8 cellular contexts compared by ENCODE assay signal in the genomic region with DNA sequence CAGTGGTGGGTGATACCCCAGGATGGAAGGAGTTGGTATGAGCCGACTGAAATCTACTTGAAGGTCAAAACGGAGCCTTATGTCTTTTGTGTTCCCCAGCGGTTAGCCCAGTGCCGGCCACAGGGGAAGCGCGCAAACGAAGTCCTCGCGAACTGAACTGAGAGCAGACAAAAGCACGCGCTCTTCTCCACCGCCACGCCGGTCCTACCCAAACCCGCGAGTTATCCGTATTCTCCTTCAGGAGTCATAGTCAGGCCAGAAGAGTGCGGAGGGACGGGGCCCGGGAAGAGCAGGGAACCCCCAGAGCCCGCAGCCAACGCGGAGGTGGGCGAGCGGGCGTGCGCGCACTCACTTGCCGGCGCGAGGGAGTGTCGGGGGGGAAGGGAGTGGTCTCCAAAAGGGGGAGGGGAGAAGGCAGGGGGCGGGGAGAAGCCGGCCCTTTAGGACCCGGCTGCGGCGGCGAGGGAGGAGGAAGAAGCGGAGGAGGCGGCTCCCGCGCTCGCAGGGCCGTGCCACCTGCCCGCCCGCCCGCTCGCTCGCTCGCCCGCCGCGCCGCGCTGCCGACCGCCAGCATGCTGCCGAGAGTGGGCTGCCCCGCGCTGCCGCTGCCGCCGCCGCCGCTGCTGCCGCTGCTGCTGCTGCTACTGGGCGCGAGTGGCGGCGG. TPM values are rescaled to one million over a fixed set of nuclear protein-coding genes. Genes with fewer than 3 reads are reported as not detected.
DNase-seq lines count a peak whose midpoint lies in the region; ATAC-seq and TF ChIP-seq lines count a peak whose summit lies in the region.

A gene with protein sequence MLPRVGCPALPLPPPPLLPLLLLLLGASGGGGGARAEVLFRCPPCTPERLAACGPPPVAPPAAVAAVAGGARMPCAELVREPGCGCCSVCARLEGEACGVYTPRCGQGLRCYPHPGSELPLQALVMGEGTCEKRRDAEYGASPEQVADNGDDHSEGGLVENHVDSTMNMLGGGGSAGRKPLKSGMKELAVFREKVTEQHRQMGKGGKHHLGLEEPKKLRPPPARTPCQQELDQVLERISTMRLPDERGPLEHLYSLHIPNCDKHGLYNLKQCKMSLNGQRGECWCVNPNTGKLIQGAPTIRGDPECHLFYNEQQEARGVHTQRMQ (plus strand): TSS at position 469 of the 664 bp plus-strand sequence. CDS start 104 bp downstream, at position 573.

- no peaks in the 10 kb centered on the region for H3K36me3 ChIP-seq in iPS-18a (ENCODE audit: control insufficient read depth, low read depth, low read length)

- peaks cover 27% of the 10 kb centered on the region for H3K4me1 ChIP-seq in iPS-18a (ENCODE audit: control insufficient read depth, low read depth, low read length)

- H3K27me3 ChIP-seq in iPS-18a (ENCODE audit: control insufficient read depth, insufficient read depth, low read length): peaks cover 14% of the 10 kb centered on the region

- peak within 1 kb of the TSS; percentile 79 for H3K9ac ChIP-seq in iPS-18a (ENCODE audit: low read length)

- H3K4me3 ChIP-seq in iPS-18a (ENCODE audit: low read length) (peak within 1 kb of the TSS; percentile 92), skeletal muscle cell (ENCODE audit: low read depth, low read length) (peak within 1 kb of the TSS; percentile 79)

- no peak for TF ChIP-seq CTCF in GM13977 (IDR thresholded peaks at IDR 0.05; ENCODE audit: extremely low read depth, insufficient read depth, missing control alignments)

- no peak for ATAC-seq in GM18498 (IDR thresholded peaks at IDR 0.05; ENCODE audit: unreplicated experiment)

- DNase-seq in A172 (ENCODE audit: low spot score): no peak
- DNase-seq in GM13977 (ENCODE audit: low spot score): peak; percentile 68
- peak; percentile 96 for DNase-seq in NCI-H82 (lab: John Stamatoyannopoulos, UW)
- DNase-seq in astrocyte of the hippocampus (ENCODE audit: low read depth, low spot score): peak; percentile 87
- DNase-seq in skeletal muscle cell (ENCODE audit: low read depth): no peak
- no peak for DNase-seq in activated CD4-positive, CD25-positive, alpha-beta regulatory T cell treated with anti-CD3 and anti-CD28 coated beads, Interleukin-2, amount 50 U/mL, for 72 hours

- H3K27ac ChIP-seq in iPS-18a (ENCODE audit: low read length): peak within 1 kb of the TSS; percentile 38

- H3K9me3 ChIP-seq in iPS-18a (ENCODE audit: control insufficient read depth, low read depth, low read length): no peaks in the 10 kb centered on the region

- in situ Hi-C loops in GM13977 (cut with MboI; ENCODE audit: low pct_unique_long_range_greater_than_20kb, low sequenced_read_pairs, unreplicated experiment): no loop called here

RNA-seq across cellular contexts. Expression of the gene that starts here (rescaled TPM):
- total RNA-seq in A172 (2014; rRNA removed; shearing (Covaris generic)): 42.8 and 56.6 TPM in 2 replicates

Comparison
In these comparisons a context has a peak if more than half of its experiments do, and no peak if none do; other contexts are left out.
1. DNase-seq: peak in GM13977 (single experiment), NCI-H82 (single experiment) and astrocyte of the hippocampus (single experiment); none in A172 (single experiment), skeletal muscle cell (single experiment) and activated CD4-positive, CD25-positive, alpha-beta regulatory T cell treated with anti-CD3 and anti-CD28 coated beads, Interleukin-2, amount 50 U/mL, for 72 hours (single experiment).